Comparison of ENCODE assay signal across 14 cellular contexts in genomic region chr6:108988291-108988690, GRCh38.
"Had no signal": no experiment of that assay in that cellular context is flagged by ENCODE, and none has a peak within 500 bp of the region (broad histone marks: within the 10 kb centered on the region; RNA-seq: fewer than 3 reads in every experiment).

No MANE protein-coding gene starts in this region.

- H3K4me1 Mint-ChIP-seq: activated CD4-positive, alpha-beta T cell treated with anti-CD3 and anti-CD28 coated beads, Interleukin-2, amount 10 ng/mL, durations not matched to agents 7 days and 5 days; activated T-helper 17 cell treated with anti-CD3 and anti-CD28 coated beads, Interleukin-2, amount 50 U/mL, for 72 hours; brain; mesothelial cell of epicardium; WTC11 had no signal

- DNase-seq: activated CD4-positive, alpha-beta T cell treated with anti-CD3 and anti-CD28 coated beads, Interleukin-2, amount 10 ng/mL, durations not matched to agents 7 days and 5 days; activated naive CD4-positive, alpha-beta T cell treated with anti-CD3 and anti-CD28 coated beads, Interleukin-2, amount 50 U/mL, for 16 hours; activated T-cell treated with anti-CD3 and anti-CD28 coated beads for 4 hours; stimulated activated naive CD4-positive, alpha-beta T cell had no signal

- H3K27me3 ChIP-seq: suprapubic skin had no signal

- H3K27ac Mint-ChIP-seq: activated CD4-positive, alpha-beta T cell treated with anti-CD3 and anti-CD28 coated beads, Interleukin-2, amount 10 ng/mL, durations not matched to agents 7 days and 5 days; activated T-helper 17 cell treated with anti-CD3 and anti-CD28 coated beads, Interleukin-2, amount 50 U/mL, for 72 hours; dendritic cell treated with granulocyte-macrophage colony-stimulating factor and Interleukin-4, amounts not matched to agents 40 ng/mL and 50 ng/mL, for 4 days; mesothelial cell of epicardium; T-helper 1 cell treated with Interleukin-12 subunit alpha and Interleukin-12 subunit beta and Interleukin-4 antibody, amounts not matched to agents 30 μg/mL and 1 μg/mL, for 36 hours; WTC11 had no signal

- H3K27me3 Mint-ChIP-seq: activated CD4-positive, alpha-beta T cell treated with anti-CD3 and anti-CD28 coated beads, Interleukin-2, amount 10 ng/mL, durations not matched to agents 7 days and 5 days; activated T-helper 17 cell treated with anti-CD3 and anti-CD28 coated beads, Interleukin-2, amount 50 U/mL, for 72 hours; brain; dendritic cell treated with granulocyte-macrophage colony-stimulating factor and Interleukin-4, amounts not matched to agents 40 ng/mL and 50 ng/mL, for 4 days had no signal

- H3K27ac ChIP-seq: suprapubic skin had no signal

- H3K9me3 ChIP-seq: suprapubic skin had no signal

- H3K9me3 Mint-ChIP-seq: activated CD4-positive, alpha-beta T cell treated with anti-CD3 and anti-CD28 coated beads, Interleukin-2, amount 10 ng/mL, durations not matched to agents 7 days and 5 days; activated T-helper 17 cell treated with anti-CD3 and anti-CD28 coated beads, Interleukin-2, amount 50 U/mL, for 72 hours; dendritic cell treated with granulocyte-macrophage colony-stimulating factor and Interleukin-4, amounts not matched to agents 40 ng/mL and 50 ng/mL, for 4 days; T-helper 1 cell treated with Interleukin-12 subunit alpha and Interleukin-12 subunit beta and Interleukin-4 antibody, amounts not matched to agents 30 μg/mL and 1 μg/mL, for 36 hours; WTC11 had no signal

- H3K4me3 Mint-ChIP-seq: activated CD4-positive, alpha-beta T cell treated with anti-CD3 and anti-CD28 coated beads, Interleukin-2, amount 10 ng/mL, durations not matched to agents 7 days and 5 days; activated T-helper 17 cell treated with anti-CD3 and anti-CD28 coated beads, Interleukin-2, amount 50 U/mL, for 72 hours; brain; dendritic cell treated with granulocyte-macrophage colony-stimulating factor and Interleukin-4, amounts not matched to agents 40 ng/mL and 50 ng/mL, for 4 days; mesothelial cell of epicardium; T-helper 1 cell treated with Interleukin-12 subunit alpha and Interleukin-12 subunit beta and Interleukin-4 antibody, amounts not matched to agents 30 μg/mL and 1 μg/mL, for 36 hours; WTC11 had no signal

- H3K4me1 ChIP-seq: suprapubic skin had no signal

- H3K4me3 ChIP-seq: suprapubic skin had no signal

- ATAC-seq: activated T-helper 17 cell treated with anti-CD3 and anti-CD28 coated beads, Interleukin-2, amount 50 U/mL, for 72 hours; left lobe of liver; sciatic nerve; SK-N-SH treated with all-trans-retinoic acid at 6 μM for 48 hours; WTC11 had no signal
